ENCODE assay signal across 8 cellular contexts in genomic region chr12:56224102-56224701, GRCh38. TPM values are rescaled to one million over a fixed set of nuclear protein-coding genes. Genes with fewer than 3 reads are reported as not detected.
A peak's percentile ranks its signal among the peaks of the same experiment; 100 is the strongest.
DNase-seq lines count a peak whose midpoint lies in the region; ATAC-seq and TF ChIP-seq lines count a peak whose summit lies in the region.

TSS of gene NABP2 (plus strand) at chr12:56224342. CDS start at chr12:56224857, 515 bp downstream.

- CTCF ChIA-PET in Panc1 (lab: Charles Lee) = no interaction called here

- H3K9me3 ChIP-seq in Panc1 (ENCODE audit: control insufficient read depth, insufficient read depth, low read depth, low read length) (no peaks in the 10 kb centered on the region), mucosa of stomach (ENCODE audit: control insufficient read depth, low read length) (no peaks in the 10 kb centered on the region)

- H3K27me3 ChIP-seq in Panc1 (ENCODE audit: control insufficient read depth, insufficient read depth, low read length) (no peaks in the 10 kb centered on the region), mucosa of stomach (ENCODE audit: control insufficient read depth, insufficient read depth, low read length) (no peaks in the 10 kb centered on the region)

- peak; percentile 47 for TF ChIP-seq POLR2A in erythroblast (IDR thresholded peaks at IDR 0.05; ENCODE audit: low read length)

- intact Hi-C loops in Panc1 (cut with micrococcal nuclease; ENCODE audit: unreplicated experiment) = loop anchor here (2.0 kb wide), 1 partner anchor 31 kb away; no protein-coding TSS in a partner anchor

- peak within 1 kb of the TSS; percentile 86 for H3K4me3 ChIP-seq in Jurkat, Clone E6-1 (ENCODE audit: low read length)
- H3K4me3 ChIP-seq in Panc1 (ENCODE audit: low read depth in 2 of 2, low read length in 2 of 2) (peak within 1 kb of the TSS; percentile 71 to 81), mucosa of stomach (ENCODE audit: low read length) (peak within 1 kb of the TSS; percentile 89)

- H3K27ac ChIP-seq in Panc1 (ENCODE audit: low read length) = peak within 1 kb of the TSS; percentile 94

- no peaks in the 10 kb centered on the region for H3K27me3 Mint-ChIP-seq in activated T-cell treated with anti-CD3 and anti-CD28 coated beads, Interleukin-2, amount 50 U/mL, for 4 hours (ENCODE audit: low read depth)

- H3K4me1 ChIP-seq in Panc1 (ENCODE audit: control insufficient read depth, insufficient read depth, low read length) (peaks cover 16% of the 10 kb centered on the region), mucosa of stomach (ENCODE audit: control insufficient read depth, insufficient read depth, low read length) (peaks cover 22% of the 10 kb centered on the region)

- peak within 1 kb of the TSS; percentile 93 for H3K9ac ChIP-seq in mucosa of stomach (ENCODE audit: low read length)

- no TSS peak for BruUV-seq in Panc1 (replicated peaks; lab: Mats Ljungman, UMichigan)

- peaks cover 41% of the 10 kb centered on the region for H3K4me1 Mint-ChIP-seq in activated T-cell treated with anti-CD3 and anti-CD28 coated beads, Interleukin-2, amount 50 U/mL, for 4 hours (ENCODE audit: low read depth)

- H3K36me3 Mint-ChIP-seq in activated T-cell treated with anti-CD3 and anti-CD28 coated beads, Interleukin-2, amount 50 U/mL, for 4 hours (ENCODE audit: insufficient read depth) = no peaks in the 10 kb centered on the region

- POLR2A ChIA-PET in Panc1 (lab: Charles Lee) = no interaction called here

- in situ Hi-C loops in Panc1 (cut with HindIII; ENCODE audit: low pct_unique_long_range_greater_than_20kb, low sequenced_read_pairs) = no loop called here

- peak; percentile 99 for TF ChIP-seq CTCF in Panc1 (IDR thresholded peaks at IDR 0.05)

- DNase-seq in DMS79 (lab: John Stamatoyannopoulos, UW) (peak; percentile 84), Panc1 (ENCODE audit: low read depth, low spot score) (peak; percentile 96), erythroblast (lab: John Stamatoyannopoulos, UW) (peak; percentile 95 to 97)
- DNase-seq in Jurkat, Clone E6-1 (ENCODE audit: low read depth, low spot score) = peak; percentile 95
- DNase-seq in activated T-cell treated with anti-CD3 and anti-CD28 coated beads, Interleukin-2, amount 50 U/mL, for 4 hours = peak; percentile 89
- peak; percentile 78 to 80 for DNase-seq in stimulated activated CD8-positive, alpha-beta memory T cell treated with anti-CD3 and anti-CD28 coated beads, Interleukin-7, amount 100 ng/mL, for 1 hour (ENCODE audit: low read depth in 2 of 2)

- peak; percentile 70 for ATAC-seq in GM21619 (IDR thresholded peaks at IDR 0.05; ENCODE audit: unreplicated experiment)
- peak; percentile 89 for ATAC-seq in Panc1
- ATAC-seq in activated T-cell treated with anti-CD3 and anti-CD28 coated beads, Interleukin-2, amount 50 U/mL, for 4 hours = peak; percentile 88 to 90

- H3K36me3 ChIP-seq in Panc1 (ENCODE audit: control insufficient read depth, insufficient read depth, low read length) (no peaks in the 10 kb centered on the region; the same call in 1 of the 2 replicates), mucosa of stomach (ENCODE audit: control insufficient read depth, insufficient read depth, low read length) (no peaks in the 10 kb centered on the region)

- no peaks in the 10 kb centered on the region for H3K9me3 Mint-ChIP-seq in activated T-cell treated with anti-CD3 and anti-CD28 coated beads, Interleukin-2, amount 50 U/mL, for 4 hours

- peak within 1 kb of the TSS; percentile 95 for H3K4me3 Mint-ChIP-seq in activated T-cell treated with anti-CD3 and anti-CD28 coated beads, Interleukin-2, amount 50 U/mL, for 4 hours

RNA-seq across cellular contexts. Expression of gene NABP2, which starts in this region (rescaled TPM):
- polyA plus RNA-seq in Jurkat, Clone E6-1 (2012; ENCODE audit: insufficient read depth, insufficient read length) = 86.9 TPM
- 99.6 TPM for total RNA-seq in Panc1 (2021; ENCODE audit: unreplicated experiment)
- polyA plus RNA-seq in Panc1 (2012; ENCODE audit: insufficient read length) = 116 TPM
- total RNA-seq in activated T-cell treated with anti-CD3 and anti-CD28 coated beads, Interleukin-2, amount 50 U/mL, for 4 hours = 100 to 1,000 TPM in 1 of 3 donors, 10 to 100 TPM in 2; 92.7 to 103 (median 98.9) TPM

Comparison
In these comparisons a context has a peak if more than half of its experiments do, and no peak if none do; other contexts are left out.
1. Peak in every context shown above with its lines: DNase-seq, ATAC-seq, H3K4me3 ChIP-seq and H3K27ac ChIP-seq.